ENCODE assay signal across 8 cellular contexts in the genomic region with DNA sequence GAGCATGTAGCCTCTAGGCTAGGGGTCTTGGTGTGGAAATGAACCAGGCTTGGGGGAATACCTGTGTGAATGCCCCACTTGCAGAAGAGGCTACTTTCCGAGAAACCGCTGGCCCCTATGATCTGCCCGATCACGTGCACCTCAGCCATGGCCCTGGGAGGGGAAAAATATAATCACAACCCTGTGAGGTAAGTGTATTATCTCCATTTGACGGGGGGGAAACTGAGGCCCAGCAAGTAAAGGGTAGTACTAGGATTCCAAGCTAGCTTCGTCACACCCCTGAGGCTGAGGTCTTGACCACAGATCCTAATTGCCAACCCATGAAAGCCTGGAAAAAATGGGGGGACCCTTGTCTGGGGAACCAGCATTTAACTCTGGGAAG. TPM values are rescaled to one million over a fixed set of nuclear protein-coding genes. Genes with fewer than 3 reads are reported as not detected.
A peak's percentile ranks its signal among the peaks of the same experiment; 100 is the strongest.
DNase-seq lines count a peak whose midpoint lies in the region; ATAC-seq and TF ChIP-seq lines count a peak whose summit lies in the region.

No MANE protein-coding gene starts in this region.

- peak overlapping the region; percentile 91 for H3K4me3 Mint-ChIP-seq in activated T-cell treated with anti-CD3 and anti-CD28 coated beads, Interleukin-2, amount 50 U/mL, for 24 hours

- H3K27ac Mint-ChIP-seq in activated T-cell treated with anti-CD3 and anti-CD28 coated beads, Interleukin-2, amount 50 U/mL, for 24 hours: peak overlapping the region; percentile 100

- H3K4me1 Mint-ChIP-seq in activated T-cell treated with anti-CD3 and anti-CD28 coated beads, Interleukin-2, amount 50 U/mL, for 24 hours (ENCODE audit: low read depth): peaks cover 35% of the 10 kb centered on the region

- H3K27ac ChIP-seq in adrenal gland (peak overlapping the region in 4 of 5 donors; percentile 95 to 99 (median 98)), left lung (peak overlapping the region; percentile 98 to 99), thymus (ENCODE audit: low read depth) (peak overlapping the region; percentile 72)

- no peaks in the 10 kb centered on the region for H3K27me3 Mint-ChIP-seq in activated T-cell treated with anti-CD3 and anti-CD28 coated beads, Interleukin-2, amount 50 U/mL, for 24 hours

- TF ChIP-seq CTCF in adrenal gland (IDR thresholded peaks at IDR 0.05) (no peak), left lung (IDR thresholded peaks at IDR 0.05) (no peak), GM13977 (IDR thresholded peaks at IDR 0.05; ENCODE audit: extremely low read depth, insufficient read depth, missing control alignments) (no peak)

- peaks cover 22% of the 10 kb centered on the region for H3K36me3 Mint-ChIP-seq in activated T-cell treated with anti-CD3 and anti-CD28 coated beads, Interleukin-2, amount 50 U/mL, for 24 hours (ENCODE audit: low read depth)

- H3K4me3 ChIP-seq in adrenal gland (peak overlapping the region in 2 of 4 donors; percentile 73 to 85), left lung (peak overlapping the region; percentile 53 to 58), thymus (ENCODE audit: low read length) (peak overlapping the region; percentile 54)

- H3K27me3 ChIP-seq in adrenal gland (no peaks in the 10 kb centered on the region), left lung (no peaks in the 10 kb centered on the region), thymus (ENCODE audit: control insufficient read depth, insufficient read depth) (no peaks in the 10 kb centered on the region)

- no peaks in the 10 kb centered on the region for H3K36me3 ChIP-seq in adrenal gland (replicated peaks in 1 of 2)
- H3K36me3 ChIP-seq in left lung: no peaks in the 10 kb centered on the region
- H3K36me3 ChIP-seq in thymus (ENCODE audit: control insufficient read depth, insufficient read depth): peaks cover 10% of the 10 kb centered on the region

- intact Hi-C loops in adrenal gland (cut with DNase I): no loop called here
- intact Hi-C loops in left lung (cut with DNase I): no loop called here

- ATAC-seq in left lung (no peak), GM19463 (IDR thresholded peaks at IDR 0.05; ENCODE audit: unreplicated experiment) (no peak), GM18909 (IDR thresholded peaks at IDR 0.05; ENCODE audit: poor library complexity, unreplicated experiment) (no peak)

- H3K4me1 ChIP-seq in adrenal gland (replicated peaks in 1 of 2) (peaks cover 25 to 26% of the 10 kb centered on the region in 2 donors), left lung (peaks cover 17 to 59% of the 10 kb centered on the region in 2 donors), thymus (ENCODE audit: control insufficient read depth, insufficient read depth, low read length) (peaks cover 6% of the 10 kb centered on the region)

- DNase-seq in activated T-cell treated with anti-CD3 and anti-CD28 coated beads, Interleukin-2, amount 50 U/mL, for 24 hours: no peak
- DNase-seq in activated T-cell treated with anti-CD3 and anti-CD28 coated beads, Interleukin-2, amount 50 U/mL, for 1 hour: no peak
- no peak for DNase-seq in adrenal gland
- peak in 1 of 2 donors; percentile 39 for DNase-seq in left lung
- DNase-seq in GM13977 (ENCODE audit: low spot score): no peak

- H3K9me3 Mint-ChIP-seq in activated T-cell treated with anti-CD3 and anti-CD28 coated beads, Interleukin-2, amount 50 U/mL, for 24 hours: no peaks in the 10 kb centered on the region

- no peak for TF ChIP-seq POLR2A in adrenal gland (IDR thresholded peaks at IDR 0.05)

- in situ Hi-C loops in GM13977 (cut with MboI; ENCODE audit: low pct_unique_long_range_greater_than_20kb, low sequenced_read_pairs, unreplicated experiment): no loop called here

- 38 to 45% (median 42%) methylated on average over 6 of the region's 6 CpGs for WGBS in adrenal gland, 4 donors
- 61% methylated on average over 6 of the region's 6 CpGs for WGBS in thymus

- H3K9me3 ChIP-seq in adrenal gland (replicated peaks in 1 of 3): no peaks in the 10 kb centered on the region
- no peaks in the 10 kb centered on the region for H3K9me3 ChIP-seq in left lung
- no peaks in the 10 kb centered on the region for H3K9me3 ChIP-seq in thymus (ENCODE audit: control insufficient read depth)

RNA-seq across cellular contexts. Expression of a gene that starts 0.6 kb away (rescaled TPM):
- total RNA-seq in adrenal gland: 10 to 100 TPM in 5 of 8 donors, 1 to 10 TPM in 3; 7.5 to 16.8 (median 12.4) TPM
- polyA plus RNA-seq in adrenal gland: 10 to 100 TPM in 1 of 3 donors, 1 to 10 TPM in 2; 2.7 to 14.4 (median 8.9) TPM
- total RNA-seq in left lung: 1 to 10 TPM; 7.8 to 8.8 TPM
- 9.0 TPM for polyA plus RNA-seq in thymus

RNA-seq across cellular contexts. Expression of a gene that starts 9.6 kb away (rescaled TPM):
- total RNA-seq in adrenal gland (10 to 100 TPM; 17.4 to 75.9 (median 42.2) TPM), left lung (10 to 100 TPM; 73.1 to 98.0 TPM)
- polyA plus RNA-seq in adrenal gland (10 to 100 TPM in 2 of 3 donors, 1 to 10 TPM in 1; 8.7 to 37.9 (median 17.1) TPM), thymus (24.8 TPM)

RNA-seq across cellular contexts. Expression of a gene that starts 13.0 kb away (rescaled TPM):
- total RNA-seq in adrenal gland (10 to 100 TPM in 2 of 8 donors, 1 to 10 TPM in 6; 2.0 to 13.5 (median 9.6) TPM), left lung (10 to 100 TPM; 10.1 to 14.3 TPM)
- polyA plus RNA-seq in adrenal gland (10 to 100 TPM in 2 of 3 donors, 1 to 10 TPM in 1; 1.9 to 88.6 (median 30.6) TPM), thymus (30.8 TPM)

RNA-seq across cellular contexts. Expression of a gene that starts 33.8 kb away (rescaled TPM):
- total RNA-seq in adrenal gland: 10 to 100 TPM; 18.8 to 73.7 (median 28.9) TPM
- polyA plus RNA-seq in adrenal gland: 10 to 100 TPM in 2 of 3 donors, 1 to 10 TPM in 1; 4.2 to 38.7 (median 18.4) TPM
- 10 to 100 TPM; 10.3 to 17.4 TPM for total RNA-seq in left lung
- polyA plus RNA-seq in thymus: 20.3 TPM

RNA-seq across cellular contexts. Expression of a gene that starts 34.3 kb away (rescaled TPM):
- total RNA-seq in adrenal gland (100 to 1,000 TPM in 5 of 8 donors, 10 to 100 TPM in 3; 51.8 to 294 (median 116) TPM), left lung (10 to 100 TPM; 12.1 to 17.8 TPM)
- polyA plus RNA-seq in adrenal gland (10 to 100 TPM; 17.6 to 44.3 (median 30.4) TPM), thymus (37.7 TPM)
